ENCODE assay signal across 14 cellular contexts in the genomic region with DNA sequence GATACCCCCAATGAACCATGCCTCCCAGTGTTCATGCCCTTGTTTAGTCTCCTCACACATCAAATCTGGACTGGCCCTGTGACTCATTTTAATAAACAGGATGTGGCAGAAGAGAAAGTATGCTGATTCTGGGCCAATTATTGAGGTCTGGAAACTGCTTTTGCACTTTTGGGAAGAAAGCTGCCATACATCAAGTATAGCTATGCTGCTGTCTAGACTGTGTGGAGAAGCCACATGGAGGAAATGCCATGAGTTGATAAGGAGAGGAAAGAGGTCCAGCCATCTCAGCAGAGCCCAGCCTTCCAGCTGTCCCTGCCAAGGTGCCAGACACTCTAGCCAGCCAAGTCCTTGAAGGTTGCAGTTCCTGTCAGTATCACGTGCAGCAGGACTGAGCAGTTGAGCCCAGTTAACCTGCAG. TPM values are rescaled to one million over a fixed set of nuclear protein-coding genes. Genes with fewer than 3 reads are reported as not detected.
A peak's percentile ranks its signal among the peaks of the same experiment; 100 is the strongest.
DNase-seq lines count a peak whose midpoint lies in the region; ATAC-seq and TF ChIP-seq lines count a peak whose summit lies in the region.
"Had no signal": no experiment of that assay in that cellular context is flagged by ENCODE, and none has a peak within 500 bp of the region (broad histone marks: within the 10 kb centered on the region; RNA-seq: fewer than 3 reads in every experiment).

No MANE protein-coding gene starts in this region.

- no peak overlapping the region; the same call in 1 of the 2 replicates for H3K56ac ChIP-seq in IMR-90 (ENCODE audit: extremely low read depth, insufficient read depth, low read length)

- H2AK9ac ChIP-seq in IMR-90 (replicated peaks; ENCODE audit: low read depth, low read length, poor library complexity), result no peak overlapping the region

- in situ Hi-C loops in IMR-90 (cut with MboI; ENCODE audit: low sequenced_read_pairs) (no loop called here), ACHN (cut with HindIII; ENCODE audit: low pct_ligation_motif_present, low pct_unique_long_range_greater_than_20kb, low sequenced_read_pairs) (no loop called here)

- H3K36me3 ChIP-seq in IMR-90 (ENCODE audit: control insufficient read depth, insufficient read depth, low read length), result no peaks in the 10 kb centered on the region
- H3K36me3 ChIP-seq: Peyer's patch had no signal

- dilution Hi-C loops in IMR-90 (cut with HindIII; ENCODE audit: low sequenced_read_pairs, unreplicated experiment), result no loop called here

- H2BK120ac ChIP-seq in IMR-90 (ENCODE audit: low read depth, low read length), result peak overlapping the region; percentile 16; the same call in 1 of the 2 replicates

- ATAC-seq in IMR-90 (ENCODE audit: low read depth), result peak; percentile 90
- no peak for ATAC-seq in HG02588 (IDR thresholded peaks at IDR 0.05; ENCODE audit: unreplicated experiment)
- ATAC-seq: body of pancreas had no signal

- no peak for TF ChIP-seq RAD21 in IMR-90 (IDR thresholded peaks at IDR 0.05; ENCODE audit: low read length)

- no peak overlapping the region for H2AK5ac ChIP-seq in IMR-90 (ENCODE audit: low read depth, low read length)

- H4K5ac ChIP-seq in IMR-90 (ENCODE audit: low read depth, low read length), result no peak overlapping the region

- H3K4ac ChIP-seq in IMR-90 (ENCODE audit: low read depth, low read length), result no peak overlapping the region

- H2BK15ac ChIP-seq in IMR-90 (ENCODE audit: low read depth, low read length), result no peak overlapping the region

- no peak overlapping the region for H3K18ac ChIP-seq in IMR-90 (ENCODE audit: low read depth, low read length)

- TF ChIP-seq POLR2A in IMR-90 (IDR thresholded peaks at IDR 0.05; ENCODE audit: low read depth, low read length), result no peak

- no peak overlapping the region for H2BK20ac ChIP-seq in IMR-90 (ENCODE audit: low read depth, low read length)

- DNase-seq in ELR (ENCODE audit: low read depth) (peak; percentile 71), IMR-90 (peak; percentile 76), choroid plexus epithelial cell (ENCODE audit: low read depth) (peak; percentile 47), pulmonary artery endothelial cell (ENCODE audit: low read depth, low spot score) (peak; percentile 24), ACHN (no peak), DMS 273 (lab: John Stamatoyannopoulos, UW; ENCODE audit: unreplicated experiment) (no peak)
- DNase-seq: activated CD4-positive, CD25-positive, alpha-beta regulatory T cell treated with anti-CD3 and anti-CD28 coated beads, Interleukin-2, amount 50 U/mL, for 72 hours; activated T-cell treated with anti-CD3 and anti-CD28 coated beads, Interleukin-2, amount 50 U/mL, for 48 hours; body of pancreas; left ventricle myocardium inferior; natural killer cell; NCI-H526; Peyer's patch had no signal

- no peak overlapping the region for H2BK5ac ChIP-seq in IMR-90 (ENCODE audit: low read depth, low read length, poor library complexity, severe bottlenecking)

- H4K20me1 ChIP-seq in IMR-90 (ENCODE audit: insufficient read depth, low read length), result no peaks in the 10 kb centered on the region

- TF ChIP-seq CTCF in IMR-90 (conservative IDR thresholded peaks at IDR 0.05; ENCODE audit: low read depth, low read length) (no peak), choroid plexus epithelial cell (conservative IDR thresholded peaks at IDR 0.05; ENCODE audit: low read depth, low read length) (no peak)

- no peak overlapping the region for H3K4me2 ChIP-seq in IMR-90 (ENCODE audit: low read depth, low read length)

- no peak overlapping the region for H4K91ac ChIP-seq in IMR-90 (ENCODE audit: insufficient read depth, low read depth, low read length)

- no peak overlapping the region for H3K9ac ChIP-seq in IMR-90 (ENCODE audit: low read depth, low read length)

- H3K23ac ChIP-seq in IMR-90 (ENCODE audit: low read depth, low read length), result no peak overlapping the region

- CTCF ChIA-PET in IMR-90 (lab: Yijun Ruan, JAX), result interaction anchor here (1.3 kb wide), 1 partner anchor 10 kb away, joined by 5 read pairs; no protein-coding TSS in a partner anchor

- H3K14ac ChIP-seq in IMR-90 (replicated peaks; ENCODE audit: low read depth, low read length), result 0 out of 2 replicates have a peak overlapping the region, but pooled peaks have one; percentile 51

- H3K9me3 ChIP-seq in IMR-90 (ENCODE audit: control insufficient read depth, insufficient read depth, low read length), result peaks cover 2% of the 10 kb centered on the region; the same call in 1 of the 2 replicates
- H3K9me3 ChIP-seq: body of pancreas, left ventricle myocardium inferior, Peyer's patch had no signal

- no peaks in the 10 kb centered on the region; the same call in 1 of the 2 replicates for H3K9me1 ChIP-seq in IMR-90 (ENCODE audit: insufficient read depth, low read length)

- no peaks in the 10 kb centered on the region for H3K79me1 ChIP-seq in IMR-90 (ENCODE audit: low read depth in 1 of 2, low read length in 2 of 2)

- H4K8ac ChIP-seq in IMR-90 (ENCODE audit: low read depth in 2 of 2, low read length in 2 of 2), result no peak overlapping the region

- H3K4me1 ChIP-seq in IMR-90 (ENCODE audit: control insufficient read depth, insufficient read depth, low read length), result peaks cover 2% of the 10 kb centered on the region
- H3K4me1 ChIP-seq: body of pancreas, left ventricle myocardium inferior, Peyer's patch had no signal

- POLR2A ChIA-PET in IMR-90 (lab: Charles Lee; ENCODE audit: unreplicated experiment), result no interaction called here

- peaks cover 24% of the 10 kb centered on the region for H3K27me3 ChIP-seq in IMR-90 (ENCODE audit: control insufficient read depth, insufficient read depth, low read length)
- H3K27me3 ChIP-seq: body of pancreas, Peyer's patch had no signal

- BruUV-seq in IMR-90 (replicated peaks; lab: Mats Ljungman, UMichigan), result no TSS peak

- intact Hi-C loops in IMR-90 (cut with micrococcal nuclease), result loop anchor here (5.0 kb wide), 1 partner anchor 40 kb away; no protein-coding TSS in a partner anchor

- WGBS in IMR-90 (ENCODE audit: extremely low coverage in 2 of 2, insufficient read length in 1 of 2), 2 experiments, result no CpG with 5 or more reads among the region's 1 CpG

- no peak overlapping the region for H3K27ac ChIP-seq in IMR-90 (ENCODE audit: insufficient read depth, low read length)
- H3K27ac ChIP-seq: body of pancreas, left ventricle myocardium inferior, Peyer's patch had no signal

- H2AFZ ChIP-seq in IMR-90 (replicated peaks; ENCODE audit: low read length, poor library complexity), result no peak overlapping the region

- H3K4me3 ChIP-seq in IMR-90 (ENCODE audit: insufficient read depth, low read depth, low read length) (no peak overlapping the region), choroid plexus epithelial cell (ENCODE audit: low read depth, low read length) (no peak overlapping the region)
- H3K4me3 ChIP-seq: body of pancreas, left ventricle myocardium inferior, Peyer's patch had no signal

TF ChIP-seq in IMR-90, 13 proteins besides CTCF, POLR2A, EP300 and RAD21:
- peak; percentile 77 for TF ChIP-seq FOS (IDR thresholded peaks at IDR 0.05; ENCODE audit: low read depth, low read length)
- TF ChIP-seq RFX5 (IDR thresholded peaks at IDR 0.05; ENCODE audit: low read depth, low read length), result no peak

RNA-seq across cellular contexts. Expression of a gene that starts 16.7 kb away (rescaled TPM):
- total RNA-seq in IMR-90 (2012; rRNA removed), result not detected in 2 replicates
- polyA plus RNA-seq in IMR-90 (2012; rRNA removed), result not detected in 2 replicates
- not detected in 2 replicates for polyA plus RNA-seq in IMR-90 (2012; cell fraction: cytosol; rRNA removed)
- not detected in 2 replicates for polyA plus RNA-seq in IMR-90 (2012; cell fraction: nucleus; rRNA removed; ENCODE audit: low replicate concordance)
- 0.07 and 0.21 TPM in 2 replicates for total RNA-seq in pulmonary artery endothelial cell
- total RNA-seq: left ventricle myocardium inferior, natural killer cell had no signal

RNA-seq across cellular contexts. Expression of a gene that starts 39.4 kb away (rescaled TPM):
- total RNA-seq in IMR-90 (2012; rRNA removed), result 65.8 and 75.6 TPM in 2 replicates
- 59.5 and 63.4 TPM in 2 replicates for polyA plus RNA-seq in IMR-90 (2012; rRNA removed)
- 33.4 and 53.7 TPM in 2 replicates for polyA plus RNA-seq in IMR-90 (2012; cell fraction: cytosol; rRNA removed)
- polyA plus RNA-seq in IMR-90 (2012; cell fraction: nucleus; rRNA removed; ENCODE audit: low replicate concordance), result 37.6 and 83.5 TPM in 2 replicates
- 57.5 and 58.4 TPM in 2 replicates for total RNA-seq in pulmonary artery endothelial cell

Comparison
In these comparisons a context has a peak if more than half of its experiments do, and no peak if none do; other contexts are left out.
1. DNase-seq: peak in ELR (single experiment), IMR-90 (single experiment), choroid plexus epithelial cell (single experiment) and pulmonary artery endothelial cell (single experiment); none in ACHN (single experiment) and DMS 273 (single experiment).